In the genomic region with DNA sequence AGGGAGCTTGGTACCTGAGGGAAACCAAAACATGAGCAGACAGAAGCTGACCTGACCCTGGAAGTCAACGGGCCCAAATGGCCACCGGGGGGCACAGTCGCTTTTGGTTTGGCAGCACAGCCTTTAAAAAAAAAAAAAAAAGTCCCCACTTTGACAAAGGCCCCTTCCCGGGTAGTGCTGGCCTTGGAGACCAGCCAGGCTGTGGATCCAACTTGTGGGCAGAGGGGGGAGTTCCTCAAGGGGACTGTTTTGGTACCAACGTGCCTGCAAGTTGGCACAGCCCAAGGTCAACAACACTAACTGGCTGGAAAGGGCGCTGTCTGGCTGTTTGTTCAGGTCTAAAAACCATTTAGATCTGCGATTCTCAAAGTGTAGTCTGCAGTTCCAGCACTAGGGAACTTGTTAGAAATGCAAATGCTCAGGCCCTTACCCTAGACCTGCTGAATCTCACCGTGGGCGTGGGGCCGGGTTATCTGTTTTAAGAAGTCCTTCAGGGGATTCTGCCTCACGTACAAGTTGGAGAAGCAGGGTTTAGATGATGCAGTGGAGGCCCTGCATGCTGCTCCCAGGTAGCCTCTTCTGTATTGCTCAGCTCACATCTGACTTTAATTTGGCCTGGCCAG, we compare ENCODE assay signal across 8 cellular contexts.
DNase-seq lines count a peak whose midpoint lies in the region; ATAC-seq and TF ChIP-seq lines count a peak whose summit lies in the region.

No MANE protein-coding gene starts in this region.

- in situ Hi-C loops in HAP-1 (cut with MboI; ENCODE audit: low sequenced_read_pairs) = no loop called here

- H3K27ac ChIP-seq in left ventricle myocardium inferior (replicated peaks) = peak overlapping the region; percentile 80
- H3K27ac ChIP-seq in upper lobe of right lung = peak overlapping the region; percentile 81

- ATAC-seq in upper lobe of right lung = peak; percentile 26

- H3K4me2 ChIP-seq in Loucy (ENCODE audit: low read depth, low read length, poor library complexity, severe bottlenecking) = peak overlapping the region; percentile 82

- H3K9me3 ChIP-seq in HAP-1 = no peaks in the 10 kb centered on the region
- H3K9me3 ChIP-seq in Loucy (ENCODE audit: insufficient read depth, low read depth, low read length) = peaks cover 1% of the 10 kb centered on the region
- peaks cover 2% of the 10 kb centered on the region for H3K9me3 ChIP-seq in adipocyte (ENCODE audit: control insufficient read depth, low read length)
- peaks cover 5% of the 10 kb centered on the region for H3K9me3 ChIP-seq in left ventricle myocardium inferior (replicated peaks)
- H3K9me3 ChIP-seq in upper lobe of right lung = no peaks in the 10 kb centered on the region

- H3K27me3 ChIP-seq in HAP-1 (ENCODE audit: low read depth) = peaks cover 5% of the 10 kb centered on the region; the same call in 1 of the 2 replicates
- H3K27me3 ChIP-seq in Loucy (ENCODE audit: insufficient read depth, low read length, poor library complexity, severe bottlenecking) = no peaks in the 10 kb centered on the region
- no peaks in the 10 kb centered on the region for H3K27me3 ChIP-seq in adipocyte (replicated peaks; ENCODE audit: control insufficient read depth, insufficient read depth, low read length)
- no peaks in the 10 kb centered on the region for H3K27me3 ChIP-seq in left ventricle myocardium inferior (ENCODE audit: low read depth)
- no peaks in the 10 kb centered on the region for H3K27me3 ChIP-seq in upper lobe of right lung

- DNase-seq in ELR (ENCODE audit: low read depth) (peak; percentile 71), HAP-1 (ENCODE audit: low spot score in 2 of 2) (peak; percentile 19 to 70), SKM-1 treated with dmso at 0.1 percent for 144 hours (lab: John Stamatoyannopoulos, UW; ENCODE audit: unreplicated experiment) (peak; percentile 51), adipocyte (ENCODE audit: low read depth) (peak; percentile 74), left ventricle myocardium inferior (peak; percentile 64), posterior vena cava (ENCODE audit: low spot score) (peak; percentile 88), upper lobe of right lung (peak; percentile 78)

- H3K79me2 ChIP-seq in Loucy (ENCODE audit: insufficient read depth, low read length) = no peaks in the 10 kb centered on the region

- H3K4me1 ChIP-seq in HAP-1 = peaks cover 13% of the 10 kb centered on the region
- peaks cover 50% of the 10 kb centered on the region for H3K4me1 ChIP-seq in Loucy (ENCODE audit: insufficient read depth, low read length, poor library complexity, severe bottlenecking)
- H3K4me1 ChIP-seq in adipocyte (ENCODE audit: control insufficient read depth, insufficient read depth, low read length) = peaks cover 22% of the 10 kb centered on the region
- H3K4me1 ChIP-seq in left ventricle myocardium inferior = peaks cover 33% of the 10 kb centered on the region
- H3K4me1 ChIP-seq in upper lobe of right lung = peaks cover 26% of the 10 kb centered on the region

- H3K9ac ChIP-seq in Loucy (ENCODE audit: low read depth, low read length, poor library complexity, severe bottlenecking) (peak overlapping the region; percentile 80), adipocyte (ENCODE audit: low read length) (peak overlapping the region; percentile 58)

- H3F3A ChIP-seq in Loucy (ENCODE audit: low read depth) = peaks cover 4% of the 10 kb centered on the region; the same call in 1 of the 2 replicates

- H3K36me3 ChIP-seq in HAP-1 (replicated peaks) (peaks cover 6% of the 10 kb centered on the region), Loucy (ENCODE audit: insufficient read depth, low read length) (peaks cover 26% of the 10 kb centered on the region; the same call in 1 of the 2 replicates), adipocyte (ENCODE audit: control insufficient read depth, insufficient read depth, low read length, severe bottlenecking) (peaks cover 40% of the 10 kb centered on the region), left ventricle myocardium inferior (peaks cover 15% of the 10 kb centered on the region), upper lobe of right lung (peaks cover 24% of the 10 kb centered on the region)

- TF ChIP-seq CTCF in Loucy (conservative IDR thresholded peaks at IDR 0.05; ENCODE audit: low read length) (peak; percentile 84), left ventricle myocardium inferior (IDR thresholded peaks at IDR 0.05; ENCODE audit: borderline replicate concordance) (peak; percentile 58), upper lobe of right lung (IDR thresholded peaks at IDR 0.05) (peak; percentile 44)

- no peak overlapping the region for H3K4me3 ChIP-seq in HAP-1
- peak overlapping the region; percentile 68 for H3K4me3 ChIP-seq in Loucy (ENCODE audit: low read length, poor library complexity, severe bottlenecking)
- H3K4me3 ChIP-seq in adipocyte (ENCODE audit: low read length) = peak overlapping the region; percentile 62
- peak overlapping the region; percentile 43 for H3K4me3 ChIP-seq in left ventricle myocardium inferior
- peak overlapping the region; percentile 30 for H3K4me3 ChIP-seq in upper lobe of right lung

- peak overlapping the region; percentile 48 for H2AFZ ChIP-seq in Loucy (ENCODE audit: low read length)

- H4K20me1 ChIP-seq in Loucy (ENCODE audit: insufficient read depth, low read length, poor library complexity, severe bottlenecking) = no peaks in the 10 kb centered on the region

- intact Hi-C loops in left ventricle myocardium inferior (cut with micrococcal nuclease) (loop anchor here (10.0 kb wide), 1 partner anchor 1175 kb away; no protein-coding TSS in a partner anchor), posterior vena cava (cut with DNase I) (loop anchor here in 1 of 2 donors (5.0 kb wide), 1 partner anchor 1343 kb away; no protein-coding TSS in a partner anchor), upper lobe of right lung (cut with DNase I) (no loop called here)

- H3K9me2 ChIP-seq in Loucy (replicated peaks; ENCODE audit: low read depth, low read length) = no peaks in the 10 kb centered on the region
